ENCODE assay signal across 8 cellular contexts in genomic region chr3:25427155-25428002, GRCh38. TPM values are rescaled to one million over a fixed set of nuclear protein-coding genes. Genes with fewer than 3 reads are reported as not detected.
A peak's percentile ranks its signal among the peaks of the same experiment; 100 is the strongest.
DNase-seq lines count a peak whose midpoint lies in the region; ATAC-seq and TF ChIP-seq lines count a peak whose summit lies in the region.

No MANE protein-coding gene starts in this region.

- no peaks in the 10 kb centered on the region for H3K9me3 Mint-ChIP-seq in stimulated activated naive B cell treated with anti-CD40 and anti-IgM and Interleukin-4, amounts not matched to agents 10 μg/mL and 1 μg/mL and 100 μg/mL, for 72 hours

- peak in 1 of 2 donors; percentile 12 for ATAC-seq in stimulated activated naive B cell treated with anti-CD40 and anti-IgM and Interleukin-4, amounts not matched to agents 10 μg/mL and 1 μg/mL and 100 μg/mL, for 72 hours (replicated peaks)
- no peak for ATAC-seq in HG02973 (IDR thresholded peaks at IDR 0.05; ENCODE audit: unreplicated experiment)

- WGBS in mammary epithelial cell (ENCODE audit: low coverage, missing lambda C conversion rate): 19% methylated on average over 5 of the region's 19 CpGs

- H2AFZ ChIP-seq in mammary epithelial cell (ENCODE audit: low read depth, low read length): peak overlapping the region; percentile 77

- peaks cover 1 to 6% of the 10 kb centered on the region in 2 donors for H3K4me1 Mint-ChIP-seq in stimulated activated naive B cell treated with anti-CD40 and anti-IgM and Interleukin-4, amounts not matched to agents 10 μg/mL and 1 μg/mL and 100 μg/mL, for 72 hours

- H3K4me3 Mint-ChIP-seq in stimulated activated naive B cell treated with anti-CD40 and anti-IgM and Interleukin-4, amounts not matched to agents 10 μg/mL and 1 μg/mL and 100 μg/mL, for 72 hours: peak overlapping the region; percentile 25 to 66

- CTCF ChIA-PET in mammary epithelial cell (lab: Charles Lee; ENCODE audit: low non-redundant PET): interaction anchor here (0.5 to 0.7 kb wide), 2 partner anchors 57 to 82 kb away, joined by 3 to 6 read pairs; no protein-coding TSS in a partner anchor

- peak overlapping the region; percentile 80 for H3K4me2 ChIP-seq in mammary epithelial cell (ENCODE audit: insufficient read depth, low read depth, low read length)

- dilution Hi-C loops in mammary epithelial cell (cut with HindIII; ENCODE audit: low sequenced_read_pairs): no loop called here

- no peak overlapping the region for H3K27ac Mint-ChIP-seq in stimulated activated naive B cell treated with anti-CD40 and anti-IgM and Interleukin-4, amounts not matched to agents 10 μg/mL and 1 μg/mL and 100 μg/mL, for 72 hours

- peaks cover 33% of the 10 kb centered on the region for H3K4me1 ChIP-seq in mammary epithelial cell (ENCODE audit: insufficient read depth, low read length)

- no peaks in the 10 kb centered on the region for H3K79me2 ChIP-seq in mammary epithelial cell (ENCODE audit: insufficient read depth, low read length)

- H3K27ac ChIP-seq in mammary epithelial cell (ENCODE audit: insufficient read depth, low read depth, low read length): no peak overlapping the region

- TF ChIP-seq CTCF in HFF-Myc (IDR thresholded peaks at IDR 0.05; ENCODE audit: low read depth, low read length, missing control alignments) (no peak), mammary epithelial cell (conservative IDR thresholded peaks at IDR 0.05 in 1 of 2, IDR thresholded peaks at IDR 0.05 in 1 of 2; ENCODE audit: extremely low read depth in 1 of 2, insufficient read depth in 1 of 2, low read depth in 1 of 2, low read length in 2 of 2) (no peak), kidney epithelial cell (IDR thresholded peaks at IDR 0.05; ENCODE audit: insufficient read depth, low read length, poor library complexity, severe bottlenecking) (no peak)

- H3K36me3 ChIP-seq in mammary epithelial cell (ENCODE audit: insufficient read depth, low read length): no peaks in the 10 kb centered on the region
- H3K36me3 ChIP-seq in kidney epithelial cell (ENCODE audit: control insufficient read depth, insufficient read depth, low read length): no peaks in the 10 kb centered on the region

- DNase-seq in HFF-Myc (ENCODE audit: extremely low read depth, low read depth) (no peak), mammary epithelial cell (peak; percentile 42), kidney epithelial cell (ENCODE audit: low read depth) (no peak), NCI-H2081 treated with DMSO at 0.1 percent for 48 hours (lab: John Stamatoyannopoulos, UW) (no peak), posterior vena cava (ENCODE audit: low spot score) (no peak)
- no peak for DNase-seq in stimulated activated naive B cell treated with anti-CD40 and anti-IgM and Interleukin-4, amounts not matched to agents 10 μg/mL and 1 μg/mL and 100 μg/mL, for 72 hours
- DNase-seq in stimulated activated CD4-positive, alpha-beta T cell treated with anti-CD3 and anti-CD28 coated beads, Interleukin-12 subunit alpha, Interleukin-12 subunit beta, amount 100 ng/mL, for 4 hours: no peak

- H3K9ac ChIP-seq in mammary epithelial cell (ENCODE audit: insufficient read depth, low read length): no peak overlapping the region

- no peaks in the 10 kb centered on the region for H4K20me1 ChIP-seq in mammary epithelial cell (ENCODE audit: insufficient read depth, low read length)

- H3K27me3 ChIP-seq in mammary epithelial cell (ENCODE audit: insufficient read depth, low read length) (peaks cover 2% of the 10 kb centered on the region), kidney epithelial cell (ENCODE audit: control insufficient read depth, insufficient read depth, low read length) (no peaks in the 10 kb centered on the region)

- intact Hi-C loops in mammary epithelial cell (cut with micrococcal nuclease): loop anchor here (1.0 to 2.0 kb wide), 2 partner anchors 29 to 167 kb away; no protein-coding TSS in a partner anchor
- intact Hi-C loops in posterior vena cava (cut with DNase I): no loop called here

- peaks cover 42 to 60% of the 10 kb centered on the region in 2 donors for H3K27me3 Mint-ChIP-seq in stimulated activated naive B cell treated with anti-CD40 and anti-IgM and Interleukin-4, amounts not matched to agents 10 μg/mL and 1 μg/mL and 100 μg/mL, for 72 hours

- H3K9me3 ChIP-seq in mammary epithelial cell (replicated peaks; ENCODE audit: insufficient read depth, low read length): no peaks in the 10 kb centered on the region

- H3K36me3 Mint-ChIP-seq in stimulated activated naive B cell treated with anti-CD40 and anti-IgM and Interleukin-4, amounts not matched to agents 10 μg/mL and 1 μg/mL and 100 μg/mL, for 72 hours: no peaks in the 10 kb centered on the region

- BruUV-seq in mammary epithelial cell (replicated peaks; lab: Mats Ljungman, UMichigan): TSS peak; percentile 84

- H3K4me3 ChIP-seq in HFF-Myc (replicated peaks; ENCODE audit: low read depth, low read length) (peak overlapping the region; percentile 47), mammary epithelial cell (replicated peaks in 1 of 3; ENCODE audit: insufficient read depth in 1 of 3, low read depth in 2 of 3, low read length in 3 of 3) (peak overlapping the region; percentile 44 to 49 (median 49)), kidney epithelial cell (ENCODE audit: low read depth, low read length) (peak overlapping the region; percentile 50)

- in situ Hi-C loops in mammary epithelial cell (cut with MboI; ENCODE audit: low sequenced_read_pairs in 2 of 2): no loop called here

RNA-seq across cellular contexts. Expression of gene RARB, which starts 0.7 kb away (rescaled TPM):
- total RNA-seq in mammary epithelial cell (1 to 10 TPM in 1 of 2 donors, under 1 TPM in 1; 0.59 to 8.2 TPM), kidney epithelial cell (1.8 and 3.6 TPM in 2 replicates), posterior vena cava (1 to 10 TPM; 8.9 TPM)
- 0.08 TPM for polyA plus RNA-seq in mammary epithelial cell
- polyA minus RNA-seq in mammary epithelial cell: 9.0 TPM
